24 cellular contexts compared by ENCODE assay signal in the genomic region with DNA sequence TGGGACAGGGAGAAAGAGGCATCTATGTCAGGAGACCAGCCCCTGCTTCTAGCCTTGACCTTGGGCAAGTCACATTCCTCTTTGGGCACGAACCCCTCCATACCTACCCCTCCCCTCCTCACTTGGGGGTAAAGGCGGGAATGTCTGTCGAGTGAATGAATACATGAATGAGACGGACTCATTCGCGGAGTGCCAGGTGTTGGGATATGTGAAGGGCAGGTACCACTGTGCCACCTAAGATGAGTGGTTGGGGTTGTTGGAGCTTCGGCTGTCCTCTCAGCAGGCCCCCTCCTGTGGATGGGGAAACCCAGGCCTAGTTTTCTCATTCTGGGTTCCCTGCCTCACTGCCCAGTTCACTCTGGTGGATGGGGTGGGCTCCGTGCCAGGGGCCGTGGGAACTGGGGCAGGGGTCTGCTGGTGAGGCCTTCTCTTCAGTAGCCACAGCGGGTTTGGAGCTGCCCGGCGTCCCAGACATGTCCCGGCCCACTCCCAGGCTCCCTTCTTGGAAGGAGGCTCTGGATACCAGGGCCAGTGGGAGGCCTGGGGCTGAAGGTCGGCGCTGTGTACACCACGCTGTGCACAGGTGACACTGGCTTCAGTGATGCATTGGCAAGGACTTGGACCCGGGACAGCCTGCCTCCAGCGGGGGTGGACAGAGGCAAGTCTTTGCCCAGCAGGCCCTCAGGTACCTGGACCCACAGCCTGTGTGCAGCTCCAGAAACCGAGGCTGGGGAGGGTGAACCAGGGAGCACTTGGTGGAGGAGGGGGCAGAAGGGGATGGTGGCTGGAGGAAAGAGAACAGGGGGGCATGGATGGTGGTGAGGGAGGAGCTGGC. TPM values are rescaled to one million over a fixed set of nuclear protein-coding genes. Genes with fewer than 3 reads are reported as not detected.
DNase-seq lines count a peak whose midpoint lies in the region; ATAC-seq and TF ChIP-seq lines count a peak whose summit lies in the region.
"Had no signal": no experiment of that assay in that cellular context is flagged by ENCODE, and none has a peak within 500 bp of the region (broad histone marks: within the 10 kb centered on the region; RNA-seq: fewer than 3 reads in every experiment).

No MANE protein-coding gene starts in this region.

- DNase-seq in breast epithelium (ENCODE audit: low spot score in 2 of 2): no peak
- DNase-seq in MCF 10A (ENCODE audit: unreplicated experiment): no peak
- peak in 2 of 3 donors; percentile 59 to 64 for DNase-seq in right cardiac atrium
- no peak for DNase-seq in trophoblast cell
- no peak for DNase-seq in uterus
- no peak for DNase-seq in stimulated activated CD4-positive, alpha-beta T cell treated with anti-CD3 and anti-CD28 coated beads, Interleukin-2, amount 100 ng/mL, for 24 hours
- DNase-seq: activated CD4-positive, alpha-beta memory T cell treated with anti-CD3 and anti-CD28 coated beads, Interleukin-2, amount 10 ng/mL, durations not matched to agents 7 days and 5 days; activated T-cell treated with anti-CD3 and anti-CD28 coated beads, Interleukin-2, amount 50 U/mL, for 1 hour; foreskin melanocyte; Kasumi-1; natural killer cell; NCI-H1092 treated with DMSO at 0.1 percent for 48 hours; NCI-H524 treated with DMSO at 0.1 percent for 48 hours; psoas muscle; stimulated activated CD4-positive, alpha-beta T cell treated with anti-CD3 and anti-CD28 coated beads, Interleukin-12 subunit alpha, Interleukin-12 subunit beta, amount 100 ng/mL, for 4 hours; stimulated activated naive CD4-positive, alpha-beta T cell; T-helper 17 cell had no signal

- H4K12ac ChIP-seq in trophoblast cell (ENCODE audit: low read depth, low read length): no peak overlapping the region

- H3K27ac Mint-ChIP-seq in MCF 10A (ENCODE audit: low read depth, unreplicated experiment): no peak overlapping the region
- H3K27ac Mint-ChIP-seq: activated CD4-positive, alpha-beta memory T cell treated with anti-CD3 and anti-CD28 coated beads, Interleukin-2, amount 10 ng/mL, durations not matched to agents 7 days and 5 days; activated naive CD4-positive, alpha-beta T cell treated with anti-CD3 and anti-CD28 coated beads, Interleukin-2, amount 50 U/mL, for 24 hours; dendritic cell treated with granulocyte-macrophage colony-stimulating factor and Interleukin-4, amounts not matched to agents 40 ng/mL and 50 ng/mL, for 4 days; natural killer cell; T-helper 17 cell had no signal

- no peaks in the 10 kb centered on the region for H3K27me3 ChIP-seq in breast epithelium
- H3K27me3 ChIP-seq in right cardiac atrium (ENCODE audit: control insufficient read depth, insufficient read depth): no peaks in the 10 kb centered on the region
- no peaks in the 10 kb centered on the region for H3K27me3 ChIP-seq in trophoblast cell (ENCODE audit: insufficient read depth, low read length)
- H3K27me3 ChIP-seq in uterus: no peaks in the 10 kb centered on the region
- H3K27me3 ChIP-seq: SJSA1 had no signal

- intact Hi-C loops in breast epithelium (cut with DNase I; ENCODE audit: low total_unique reads): loop anchor here (10.0 kb wide), 1 partner anchor 47 kb away; the partner anchor contains the start of gene TFAP4
- intact Hi-C loops in MCF 10A (cut with micrococcal nuclease): no loop called here
- intact Hi-C loops in right cardiac atrium (cut with DNase I): loop anchor here in 2 of 4 donors (10.0 kb wide), 2 partner anchors 117 to 127 kb away; no protein-coding TSS in a partner anchor
- intact Hi-C loops in uterus (cut with DNase I; ENCODE audit: low total_unique reads): no loop called here

- H2BK5ac ChIP-seq in trophoblast cell (ENCODE audit: low read depth, low read length, poor library complexity): no peak overlapping the region

- H3K18ac ChIP-seq in trophoblast cell (ENCODE audit: low read length): peak overlapping the region; percentile 28

- H3K4ac ChIP-seq in trophoblast cell (ENCODE audit: low read depth, low read length): peak overlapping the region; percentile 38

- peaks cover 7% of the 10 kb centered on the region for H3K36me3 Mint-ChIP-seq in MCF 10A (ENCODE audit: insufficient read depth, unreplicated experiment)
- H3K36me3 Mint-ChIP-seq: activated naive CD4-positive, alpha-beta T cell treated with anti-CD3 and anti-CD28 coated beads, Interleukin-2, amount 50 U/mL, for 24 hours; brain; natural killer cell had no signal

- H3K23ac ChIP-seq in trophoblast cell (ENCODE audit: low read length): no peak overlapping the region

- H2AFZ ChIP-seq in trophoblast cell (ENCODE audit: insufficient read depth, low read length, poor library complexity): no peak overlapping the region

- no peaks in the 10 kb centered on the region for H3K9me3 Mint-ChIP-seq in MCF 10A (ENCODE audit: unreplicated experiment)
- H3K9me3 Mint-ChIP-seq: activated CD4-positive, alpha-beta memory T cell treated with anti-CD3 and anti-CD28 coated beads, Interleukin-2, amount 10 ng/mL, durations not matched to agents 7 days and 5 days; activated naive CD4-positive, alpha-beta T cell treated with anti-CD3 and anti-CD28 coated beads, Interleukin-2, amount 50 U/mL, for 24 hours; brain; dendritic cell treated with granulocyte-macrophage colony-stimulating factor and Interleukin-4, amounts not matched to agents 40 ng/mL and 50 ng/mL, for 4 days; natural killer cell had no signal

- no peak overlapping the region for H4K8ac ChIP-seq in trophoblast cell (ENCODE audit: low read depth, low read length)

- no peaks in the 10 kb centered on the region for H3K27me3 Mint-ChIP-seq in MCF 10A (ENCODE audit: insufficient read depth, unreplicated experiment)
- H3K27me3 Mint-ChIP-seq: brain, T-helper 17 cell had no signal

- H3K36me3 ChIP-seq in breast epithelium (no peaks in the 10 kb centered on the region), trophoblast cell (ENCODE audit: control insufficient read depth in 1 of 2, insufficient read depth in 2 of 2, low read length in 2 of 2) (peaks cover 0 to 2% of the 10 kb centered on the region in 2 experiments), uterus (no peaks in the 10 kb centered on the region)

- H4K91ac ChIP-seq in trophoblast cell (ENCODE audit: low read depth, low read length): peak overlapping the region; percentile 69

- no peak overlapping the region for H2AK5ac ChIP-seq in trophoblast cell (ENCODE audit: low read length)

- BruUV-seq in MCF 10A (replicated peaks; lab: Mats Ljungman, UMichigan): no TSS peak

- TF ChIP-seq CTCF in breast epithelium (IDR thresholded peaks at IDR 0.05): no peak
- no peak for TF ChIP-seq CTCF in MCF 10A (IDR thresholded peaks at IDR 0.05; ENCODE audit: unreplicated experiment)
- no peak for TF ChIP-seq CTCF in uterus (IDR thresholded peaks at IDR 0.05)

- H3K14ac ChIP-seq in trophoblast cell (ENCODE audit: low read length): no peak overlapping the region

- no peak overlapping the region for H2BK120ac ChIP-seq in trophoblast cell (ENCODE audit: insufficient read depth, low read length, poor library complexity)

- H3K9ac ChIP-seq in trophoblast cell (ENCODE audit: low read length): no peak overlapping the region

- no peak overlapping the region for H3K4me2 ChIP-seq in trophoblast cell (ENCODE audit: low read length)

- 81% methylated on average over 19 of the region's 19 CpGs for WGBS in right cardiac atrium
- WGBS in trophoblast cell (ENCODE audit: extremely low coverage, insufficient coverage, insufficient read length): no CpG with 5 or more reads among the region's 19 CpGs

- TF ChIP-seq POLR2A in breast epithelium (IDR thresholded peaks at IDR 0.05): no peak
- TF ChIP-seq POLR2A in uterus (IDR thresholded peaks at IDR 0.05): no peak

- H3K27ac ChIP-seq in breast epithelium: peak overlapping the region; percentile 62 to 97
- H3K27ac ChIP-seq in right cardiac atrium (ENCODE audit: low read length): no peak overlapping the region
- no peak overlapping the region for H3K27ac ChIP-seq in trophoblast cell (ENCODE audit: low read depth, low read length)
- peak overlapping the region; percentile 90 to 96 for H3K27ac ChIP-seq in uterus
- H3K27ac ChIP-seq: epithelial cell of prostate, psoas muscle, SJSA1 had no signal

- no peak overlapping the region for H2BK12ac ChIP-seq in trophoblast cell (ENCODE audit: low read length)

- no peaks in the 10 kb centered on the region for H3K9me3 ChIP-seq in breast epithelium
- H3K9me3 ChIP-seq in right cardiac atrium (ENCODE audit: control insufficient read depth, low read length): no peaks in the 10 kb centered on the region
- no peaks in the 10 kb centered on the region for H3K9me3 ChIP-seq in trophoblast cell (ENCODE audit: insufficient read depth, low read depth, low read length)
- H3K9me3 ChIP-seq in uterus: no peaks in the 10 kb centered on the region
- H3K9me3 ChIP-seq: psoas muscle, SJSA1 had no signal

- CTCF ChIA-PET in MCF 10A (lab: Yijun Ruan, JAX): interaction anchor here (0.6 to 1.2 kb wide), 4 partner anchors 28 to 353 kb away, joined by 3 to 4 read pairs (median 3); no protein-coding TSS in a partner anchor

- H3K79me2 ChIP-seq in trophoblast cell (ENCODE audit: control insufficient read depth, insufficient read depth, low read length, poor library complexity): peaks cover 7% of the 10 kb centered on the region

- no peak overlapping the region for H3K4me3 Mint-ChIP-seq in MCF 10A (ENCODE audit: unreplicated experiment)
- H3K4me3 Mint-ChIP-seq: activated CD4-positive, alpha-beta memory T cell treated with anti-CD3 and anti-CD28 coated beads, Interleukin-2, amount 10 ng/mL, durations not matched to agents 7 days and 5 days; activated naive CD4-positive, alpha-beta T cell treated with anti-CD3 and anti-CD28 coated beads, Interleukin-2, amount 50 U/mL, for 24 hours; brain; dendritic cell treated with granulocyte-macrophage colony-stimulating factor and Interleukin-4, amounts not matched to agents 40 ng/mL and 50 ng/mL, for 4 days; natural killer cell; T-helper 17 cell had no signal

- H3K4me1 ChIP-seq in breast epithelium (peaks cover 28 to 44% of the 10 kb centered on the region in 2 donors), right cardiac atrium (ENCODE audit: control insufficient read depth, insufficient read depth, low read length) (peaks cover 31% of the 10 kb centered on the region), trophoblast cell (ENCODE audit: control insufficient read depth in 1 of 2, insufficient read depth in 2 of 2, low read length in 2 of 2) (peaks cover 43 to 57% of the 10 kb centered on the region in 2 experiments), uterus (peaks cover 4 to 50% of the 10 kb centered on the region in 2 donors)

- no peak for ATAC-seq in right cardiac atrium
- ATAC-seq in HG03045 (IDR thresholded peaks at IDR 0.05; ENCODE audit: unreplicated experiment): no peak
- ATAC-seq in GM18511 (IDR thresholded peaks at IDR 0.05; ENCODE audit: unreplicated experiment): no peak
- ATAC-seq: natural killer cell, psoas muscle, T-helper 17 cell had no signal

- H3K4me1 Mint-ChIP-seq in MCF 10A (ENCODE audit: insufficient read depth, unreplicated experiment): peaks cover 5% of the 10 kb centered on the region
- H3K4me1 Mint-ChIP-seq: activated naive CD4-positive, alpha-beta T cell treated with anti-CD3 and anti-CD28 coated beads, Interleukin-2, amount 50 U/mL, for 24 hours had no signal

- peaks cover 13% of the 10 kb centered on the region for H3K79me1 ChIP-seq in trophoblast cell (ENCODE audit: low read length)

- no peak overlapping the region for H3K4me3 ChIP-seq in breast epithelium
- no peak overlapping the region for H3K4me3 ChIP-seq in right cardiac atrium (ENCODE audit: low read length)
- H3K4me3 ChIP-seq in trophoblast cell (ENCODE audit: low read depth, low read length): no peak overlapping the region
- H3K4me3 ChIP-seq in uterus: no peak overlapping the region
- H3K4me3 ChIP-seq: psoas muscle, SJSA1 had no signal

- POLR2A ChIA-PET in MCF 10A (lab: Yijun Ruan, JAX): no interaction called here

RNA-seq across cellular contexts. Expression of gene GLIS2, which starts 5.6 kb away (rescaled TPM):
- total RNA-seq in breast epithelium (1 to 10 TPM in 2 of 3 donors, under 1 TPM in 1; 0.96 to 3.9 (median 1.5) TPM), MCF 10A (2022) (14.7 and 15.8 TPM in 2 replicates), right cardiac atrium (10 to 100 TPM; 20.0 to 34.6 (median 33.1) TPM), uterus (10 to 100 TPM in 1 of 4 donors, 1 to 10 TPM in 3; 2.9 to 55.8 (median 5.1) TPM)
- polyA plus RNA-seq in right cardiac atrium: 15.2 TPM
- polyA plus RNA-seq in trophoblast cell (2013): 22.5 and 23.2 TPM in 2 replicates

RNA-seq across cellular contexts. Expression of gene PAM16, which starts 29.6 kb away (rescaled TPM):
- total RNA-seq in breast epithelium: 10 to 100 TPM; 24.9 to 52.4 (median 49.9) TPM
- total RNA-seq in MCF 10A (2022): 71.8 and 117 TPM in 2 replicates
- 10 to 100 TPM; 57.6 to 61.9 (median 59.7) TPM for total RNA-seq in right cardiac atrium
- polyA plus RNA-seq in right cardiac atrium: 131 TPM
- 40.6 and 45.5 TPM in 2 replicates for polyA plus RNA-seq in trophoblast cell (2013)
- total RNA-seq in uterus: 100 to 1,000 TPM in 1 of 4 donors, 10 to 100 TPM in 2, 1 to 10 TPM in 1; 8.9 to 438 (median 35.3) TPM

RNA-seq across cellular contexts. Expression of gene TFAP4, which starts 48.7 kb away (rescaled TPM):
- 1 to 10 TPM; 4.6 to 7.2 (median 6.2) TPM for total RNA-seq in breast epithelium
- total RNA-seq in MCF 10A (2022): 15.5 and 23.9 TPM in 2 replicates
- total RNA-seq in right cardiac atrium: 1 to 10 TPM; 2.3 to 4.2 (median 3.5) TPM
- 2.1 TPM for polyA plus RNA-seq in right cardiac atrium
- polyA plus RNA-seq in trophoblast cell (2013): 4.5 and 4.6 TPM in 2 replicates
- total RNA-seq in uterus: 10 to 100 TPM in 2 of 4 donors, 1 to 10 TPM in 2; 2.1 to 18.7 (median 8.2) TPM

RNA-seq across cellular contexts. Expression of gene VASN, which starts 50.1 kb away (rescaled TPM):
- 10 to 100 TPM; 14.8 to 28.5 (median 16.1) TPM for total RNA-seq in breast epithelium
- total RNA-seq in MCF 10A (2022): 4.0 and 7.1 TPM in 2 replicates
- 10 to 100 TPM; 11.4 to 21.3 (median 13.6) TPM for total RNA-seq in right cardiac atrium
- polyA plus RNA-seq in right cardiac atrium: 10.7 TPM
- polyA plus RNA-seq in trophoblast cell (2013): 17.6 and 18.2 TPM in 2 replicates
- 10 to 100 TPM in 3 of 4 donors, 1 to 10 TPM in 1; 3.6 to 49.0 (median 19.9) TPM for total RNA-seq in uterus

Comparison
In these comparisons a context has a peak if more than half of its experiments do, and no peak if none do; other contexts are left out.
1. DNase-seq: peak in right cardiac atrium (2 of 3); none in breast epithelium (0 of 2), MCF 10A (single experiment), trophoblast cell (0 of 2), uterus (0 of 2) and stimulated activated CD4-positive, alpha-beta T cell treated with anti-CD3 and anti-CD28 coated beads, Interleukin-2, amount 100 ng/mL, for 24 hours (0 of 2).
2. H3K27ac ChIP-seq: peak in breast epithelium (2 of 2) and uterus (2 of 2); none in right cardiac atrium (single experiment) and trophoblast cell (single experiment).